In the genomic region with DNA sequence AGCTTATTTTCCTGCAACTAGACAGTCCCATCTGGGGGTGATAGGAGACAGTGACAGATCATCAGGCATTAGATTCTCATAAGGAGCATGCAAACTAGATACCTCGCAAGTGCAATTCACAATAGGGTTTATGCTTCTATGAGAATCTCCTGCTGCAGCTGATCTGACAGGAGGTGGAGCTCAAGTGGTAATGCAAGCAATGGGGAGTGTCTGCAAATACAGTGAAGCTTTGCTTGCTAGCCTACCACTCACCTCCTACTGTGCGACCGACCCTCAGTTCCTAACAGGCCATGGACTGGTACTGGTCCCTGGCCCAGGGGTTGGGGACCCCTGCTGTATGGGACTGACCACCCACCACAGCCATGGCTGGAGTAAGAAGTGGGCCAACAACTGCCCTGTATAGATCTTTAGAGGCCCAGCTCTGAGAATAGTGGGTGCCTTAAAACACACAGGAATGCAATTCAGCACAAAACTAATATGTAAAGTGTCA, we compare ENCODE assay signal across 8 cellular contexts. TPM values are rescaled to one million over a fixed set of nuclear protein-coding genes. Genes with fewer than 3 reads are reported as not detected.
"Had no signal": no experiment of that assay in that cellular context is flagged by ENCODE, and none has a peak within 500 bp of the region (broad histone marks: within the 10 kb centered on the region; RNA-seq: fewer than 3 reads in every experiment).

No MANE protein-coding gene starts in this region.

- H3K36me3 Mint-ChIP-seq: IgD-negative memory B cell had no signal

- H3K27ac Mint-ChIP-seq: H9, HFFc6, IgD-negative memory B cell had no signal

- DNase-seq: GM23248, GOT3, H9, HCEC 1CT, HFFc6 had no signal

- H3K4me1 Mint-ChIP-seq: IgD-negative memory B cell had no signal

- H3K4me3 Mint-ChIP-seq: H9, HFFc6, IgD-negative memory B cell had no signal

- ATAC-seq: HepG2 had no signal

- H3K27ac ChIP-seq: GM23248, HL-60 had no signal

- H3K9ac ChIP-seq: GM23248 had no signal

- H2AFZ ChIP-seq: GM23248 had no signal

- H3K9me3 Mint-ChIP-seq: HFFc6 had no signal

- H3K4me3 ChIP-seq: GM23248 had no signal

RNA-seq across cellular contexts. Expression of gene IRX3, which starts 26.0 kb away (rescaled TPM):
- polyA plus RNA-seq: IgD-negative memory B cell had no signal
